ENCODE assay signal across 8 cellular contexts in the genomic region with DNA sequence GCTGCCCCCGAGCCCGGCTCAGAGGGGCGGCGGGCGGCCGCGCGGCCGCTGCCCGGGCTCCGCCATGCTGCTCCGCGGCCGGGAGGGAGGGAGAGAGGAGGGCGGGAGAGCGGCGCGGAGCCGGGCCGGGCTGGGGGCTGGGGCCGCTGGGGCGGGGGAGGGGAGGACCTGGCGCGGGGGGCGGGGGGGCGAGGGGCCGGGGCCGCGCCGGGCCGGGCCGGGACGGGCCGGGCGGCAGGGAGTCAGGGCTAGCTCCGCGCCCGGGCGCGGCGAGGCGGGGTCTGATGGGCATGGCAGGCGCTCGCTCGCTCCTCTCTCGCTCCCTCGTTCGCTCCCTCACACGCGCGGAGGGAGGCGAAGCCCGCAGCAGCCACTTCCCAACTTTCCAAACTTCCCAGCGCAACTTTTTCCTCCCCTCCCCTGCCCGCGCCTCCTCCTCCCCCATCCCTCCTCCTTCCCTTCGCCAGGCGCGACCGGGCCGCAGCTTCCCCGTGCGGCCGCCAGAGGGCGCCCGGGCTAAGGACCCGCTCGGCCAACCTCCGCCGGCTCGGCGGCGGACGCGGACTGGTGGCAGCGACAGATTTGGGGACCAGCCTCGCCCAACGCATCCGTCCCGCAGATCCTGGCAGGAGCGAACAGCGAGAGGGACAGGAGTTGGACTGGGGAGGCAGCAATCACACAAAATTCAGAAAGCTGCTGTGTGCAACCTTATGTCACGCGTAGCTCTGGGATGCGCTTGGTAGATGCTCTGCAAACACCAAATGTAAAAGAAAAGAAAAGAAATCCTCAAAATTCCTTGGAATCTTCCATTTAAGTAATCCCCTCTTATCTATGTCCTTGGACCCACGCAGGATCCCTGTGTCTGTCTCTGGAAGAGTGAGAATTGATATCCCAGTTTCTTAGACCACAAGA. TPM values are rescaled to one million over a fixed set of nuclear protein-coding genes. Genes with fewer than 3 reads are reported as not detected.
DNase-seq lines count a peak whose midpoint lies in the region; ATAC-seq and TF ChIP-seq lines count a peak whose summit lies in the region.

A gene (minus strand): TSS at position 97 of the 912 bp plus-strand sequence.

- no peak within 1 kb of the TSS for H3K27ac ChIP-seq in PC-3 (ENCODE audit: low read length)

- POLR2A ChIA-PET in PC-3 (lab: Charles Lee; ENCODE audit: unreplicated experiment) = interaction anchor here (0.6 kb wide), 1 partner anchor 29 kb away, joined by 4 read pairs; no protein-coding TSS in a partner anchor

- H3K9me3 Mint-ChIP-seq in natural killer cell treated with Interleukin-12 subunit alpha and Interleukin-12 subunit beta and Interleukin-15 and Interleukin-18, amount 100 ng/mL, for 72 hours = no peaks in the 10 kb centered on the region

- no peaks in the 10 kb centered on the region for H3F3A ChIP-seq in PC-3 (ENCODE audit: low read length, unreplicated experiment)

- peaks cover 6 to 8% of the 10 kb centered on the region in 2 donors for H3K4me1 Mint-ChIP-seq in natural killer cell treated with Interleukin-12 subunit alpha and Interleukin-12 subunit beta and Interleukin-15 and Interleukin-18, amount 100 ng/mL, for 72 hours (ENCODE audit: low read depth in 2 of 2)

- no TSS peak for BruUV-seq in PC-3 (replicated peaks; lab: Mats Ljungman, UMichigan)

- H3K4me3 ChIP-seq in PC-3 (ENCODE audit: low read length) = peak within 1 kb of the TSS; percentile 74
- peak within 1 kb of the TSS; percentile 64 for H3K4me3 ChIP-seq in fibroblast of the aortic adventitia (ENCODE audit: low read depth, low read length)

- DNase-seq in AG08396 (ENCODE audit: low spot score) (peak; percentile 94), PC-3 (peak; percentile 84), fibroblast of the aortic adventitia (ENCODE audit: low read depth) (peak; percentile 60)
- peak; percentile 37 to 38 for DNase-seq in activated T-helper 1 cell treated with anti-CD3 and anti-CD28 coated beads, Interleukin-2, amount 50 U/mL, for 16 hours (ENCODE audit: low read depth in 1 of 2, low spot score in 1 of 2)
- DNase-seq in natural killer cell treated with Interleukin-12 subunit alpha and Interleukin-12 subunit beta and Interleukin-15 and Interleukin-18, amount 100 ng/mL, for 72 hours (ENCODE audit: low spot score) = peak; percentile 71
- DNase-seq in stimulated activated naive CD4-positive, alpha-beta T cell (lab: John Stamatoyannopoulos, UW) = peak in 5 of 6 experiments; percentile 12 to 62 (median 37)

- ATAC-seq in GM18909 (IDR thresholded peaks at IDR 0.05; ENCODE audit: poor library complexity, unreplicated experiment) (peak; percentile 87), HG03175 (IDR thresholded peaks at IDR 0.05; ENCODE audit: unreplicated experiment) (peak; percentile 88), PC-3 (peak; percentile 68)
- peak; percentile 76 to 82 for ATAC-seq in natural killer cell treated with Interleukin-12 subunit alpha and Interleukin-12 subunit beta and Interleukin-15 and Interleukin-18, amount 100 ng/mL, for 72 hours

- peak within 1 kb of the TSS; percentile 89 for H3K4me2 ChIP-seq in PC-3 (ENCODE audit: low read length)

- no peaks in the 10 kb centered on the region for H4K20me1 ChIP-seq in PC-3 (ENCODE audit: low read length)

- H3K27me3 Mint-ChIP-seq in natural killer cell treated with Interleukin-12 subunit alpha and Interleukin-12 subunit beta and Interleukin-15 and Interleukin-18, amount 100 ng/mL, for 72 hours = peaks cover 39 to 72% of the 10 kb centered on the region in 2 donors

- peaks cover 15% of the 10 kb centered on the region for H3K79me2 ChIP-seq in PC-3 (ENCODE audit: low read length)

- no peak within 1 kb of the TSS for H3K27ac Mint-ChIP-seq in natural killer cell treated with Interleukin-12 subunit alpha and Interleukin-12 subunit beta and Interleukin-15 and Interleukin-18, amount 100 ng/mL, for 72 hours

- H2AFZ ChIP-seq in PC-3 (ENCODE audit: low read length) = peak within 1 kb of the TSS; percentile 79

- no peaks in the 10 kb centered on the region for H3K9me2 ChIP-seq in PC-3 (replicated peaks; ENCODE audit: low read length)

- peaks cover 18% of the 10 kb centered on the region for H3K4me1 ChIP-seq in PC-3 (ENCODE audit: insufficient read depth, low read length)

- H3K36me3 ChIP-seq in PC-3 (ENCODE audit: low read depth, low read length) = no peaks in the 10 kb centered on the region; the same call in 1 of the 2 replicates

- intact Hi-C loops in PC-3 (cut with micrococcal nuclease) = loop anchor here (1.0 to 10.0 kb wide), 5 partner anchors 64 to 260 kb away; no protein-coding TSS in a partner anchor

- no peaks in the 10 kb centered on the region for H3K36me3 Mint-ChIP-seq in natural killer cell treated with Interleukin-12 subunit alpha and Interleukin-12 subunit beta and Interleukin-15 and Interleukin-18, amount 100 ng/mL, for 72 hours

- CTCF ChIA-PET in PC-3 (lab: Charles Lee) = interaction anchor here (0.5 to 2.1 kb wide), 13 partner anchors 16 to 1270 kb away, joined by 3 to 11 read pairs (median 5); no protein-coding TSS in a partner anchor

- TF ChIP-seq CTCF in PC-3 (conservative IDR thresholded peaks at IDR 0.05; ENCODE audit: low read depth, low read length) = peak; percentile 90
- TF ChIP-seq CTCF in fibroblast of the aortic adventitia (IDR thresholded peaks at IDR 0.05; ENCODE audit: insufficient read depth, low read length) = peak; percentile 79

- H3K9ac ChIP-seq in PC-3 (ENCODE audit: low read length) = peak within 1 kb of the TSS; percentile 69

- H3K4me3 Mint-ChIP-seq in natural killer cell treated with Interleukin-12 subunit alpha and Interleukin-12 subunit beta and Interleukin-15 and Interleukin-18, amount 100 ng/mL, for 72 hours = peak within 1 kb of the TSS; percentile 77

- H3K9me3 ChIP-seq in PC-3 (ENCODE audit: low read length) = no peaks in the 10 kb centered on the region

- no peaks in the 10 kb centered on the region for H3K27me3 ChIP-seq in PC-3 (ENCODE audit: low read length)

RNA-seq across cellular contexts. Expression of the gene that starts here (rescaled TPM):
- total RNA-seq in PC-3 (2014; rRNA removed) = 0.44 and 0.63 TPM in 2 replicates
- under 0.01 and 0.16 TPM in 2 replicates for total RNA-seq in fibroblast of the aortic adventitia (ENCODE audit: low replicate concordance)
- not detected for total RNA-seq in natural killer cell treated with Interleukin-12 subunit alpha and Interleukin-12 subunit beta and Interleukin-15 and Interleukin-18, amount 100 ng/mL, for 72 hours

Comparison
In these comparisons a context has a peak if more than half of its experiments do, and no peak if none do; other contexts are left out.
1. Peak in DNase-seq, ATAC-seq, H3K4me3 ChIP-seq, H3K9ac ChIP-seq and H3K4me2 ChIP-seq in PC-3; RNA of the gene not detected or under 1 TPM.
2. Peak in DNase-seq and H3K4me3 ChIP-seq in fibroblast of the aortic adventitia; RNA of the gene not detected or under 1 TPM.
3. Peak in DNase-seq and ATAC-seq in natural killer cell treated with Interleukin-12 subunit alpha and Interleukin-12 subunit beta and Interleukin-15 and Interleukin-18, amount 100 ng/mL, for 72 hours; RNA of the gene not detected or under 1 TPM.
4. DNase-seq: peak in every context shown above with its lines; median percentile 94 in AG08396; 84 in PC-3; 71 in natural killer cell treated with Interleukin-12 subunit alpha and Interleukin-12 subunit beta and Interleukin-15 and Interleukin-18, amount 100 ng/mL, for 72 hours; 60 in fibroblast of the aortic adventitia; 38 in activated T-helper 1 cell treated with anti-CD3 and anti-CD28 coated beads, Interleukin-2, amount 50 U/mL, for 16 hours; 37 in stimulated activated naive CD4-positive, alpha-beta T cell.